Comparison of ENCODE assay signal across 16 cellular contexts in genomic region chr7:24700446-24701044, GRCh38. TPM values are rescaled to one million over a fixed set of nuclear protein-coding genes. Genes with fewer than 3 reads are reported as not detected.
DNase-seq lines count a peak whose midpoint lies in the region; ATAC-seq and TF ChIP-seq lines count a peak whose summit lies in the region.
"Had no signal": no experiment of that assay in that cellular context is flagged by ENCODE, and none has a peak within 500 bp of the region (broad histone marks: within the 10 kb centered on the region; RNA-seq: fewer than 3 reads in every experiment).

No MANE protein-coding gene starts in this region.

- no peak overlapping the region for H2BK5ac ChIP-seq in neuronal stem cell (ENCODE audit: low read length)

- H2BK15ac ChIP-seq in neuronal stem cell (ENCODE audit: low read length), result no peak overlapping the region

- ATAC-seq in gastroesophageal sphincter (no peak), HG03565 (IDR thresholded peaks at IDR 0.05; ENCODE audit: unreplicated experiment) (no peak)
- ATAC-seq: esophagus mucosa, left colon had no signal

- no peak overlapping the region for H2BK120ac ChIP-seq in neuronal stem cell (ENCODE audit: low read depth, low read length)

- no peak overlapping the region for H2AK5ac ChIP-seq in neuronal stem cell (ENCODE audit: low read depth, low read length)

- H2BK12ac ChIP-seq in neuronal stem cell (ENCODE audit: low read length), result no peak overlapping the region

- H3K4ac ChIP-seq in neuronal stem cell (ENCODE audit: low read length), result no peak overlapping the region

- no peaks in the 10 kb centered on the region for H3K79me1 ChIP-seq in neuronal stem cell (ENCODE audit: low read depth, low read length)

- no peak for TF ChIP-seq POLR2A in gastroesophageal sphincter (IDR thresholded peaks at IDR 0.05)

- no peak overlapping the region for H3K9ac ChIP-seq in skeletal muscle satellite cell (ENCODE audit: low read depth, low read length)
- no peak overlapping the region for H3K9ac ChIP-seq in neuronal stem cell (ENCODE audit: low read depth, low read length, poor library complexity)

- no peak overlapping the region for H4K8ac ChIP-seq in neuronal stem cell (ENCODE audit: low read depth, low read length)

- H3K4me3 ChIP-seq in skeletal muscle satellite cell (ENCODE audit: low read length) (no peak overlapping the region), gastroesophageal sphincter (no peak overlapping the region), neuronal stem cell (ENCODE audit: low read length in 2 of 2) (no peak overlapping the region)
- H3K4me3 ChIP-seq: right atrium auricular region had no signal

- H3K9me3 ChIP-seq in skeletal muscle satellite cell (replicated peaks; ENCODE audit: low read length) (no peaks in the 10 kb centered on the region), gastroesophageal sphincter (no peaks in the 10 kb centered on the region), neuronal stem cell (replicated peaks in 1 of 2; ENCODE audit: control insufficient read depth in 2 of 2, insufficient read depth in 1 of 2, low read depth in 1 of 2, low read length in 2 of 2) (no peaks in the 10 kb centered on the region)
- H3K9me3 ChIP-seq: right atrium auricular region had no signal

- H3K27me3 ChIP-seq in skeletal muscle satellite cell (ENCODE audit: control insufficient read depth, insufficient read depth, low read length), result no peaks in the 10 kb centered on the region
- H3K27me3 ChIP-seq in gastroesophageal sphincter, result no peaks in the 10 kb centered on the region
- H3K27me3 ChIP-seq in neuronal stem cell (ENCODE audit: control insufficient read depth in 3 of 3, insufficient read depth in 3 of 3, low read depth in 1 of 3, low read length in 3 of 3), result no peaks in the 10 kb centered on the region
- H3K27me3 ChIP-seq: right atrium auricular region had no signal

- H3K36me3 ChIP-seq in skeletal muscle satellite cell (ENCODE audit: insufficient read depth, low read length), result peaks cover 2% of the 10 kb centered on the region
- H3K36me3 ChIP-seq in gastroesophageal sphincter, result no peaks in the 10 kb centered on the region
- peaks cover 0 to 6% of the 10 kb centered on the region in 2 donors for H3K36me3 ChIP-seq in neuronal stem cell (replicated peaks in 1 of 2; ENCODE audit: control insufficient read depth in 2 of 2, insufficient read depth in 2 of 2, low read length in 2 of 2)
- H3K36me3 ChIP-seq: right atrium auricular region had no signal

- peak overlapping the region; percentile 71 for H3K4me2 ChIP-seq in skeletal muscle satellite cell (ENCODE audit: low read length)
- H3K4me2 ChIP-seq in neuronal stem cell (ENCODE audit: insufficient read depth, low read length, poor library complexity, severe bottlenecking), result no peak overlapping the region

- WGBS in gastroesophageal sphincter (ENCODE audit: low coverage in 1 of 2), 2 donors, result 51 to 73% methylated on average over 4 to 6 of the region's 6 CpGs
- no CpG with 5 or more reads among the region's 6 CpGs for WGBS in neuronal stem cell (ENCODE audit: extremely low coverage in 2 of 2, insufficient read length in 2 of 2, insufficient replicate concordance in 1 of 2), 2 donors

- TF ChIP-seq CTCF in gastroesophageal sphincter (IDR thresholded peaks at IDR 0.05), result no peak

- H3K27ac ChIP-seq in cingulate gyrus (ENCODE audit: low read depth, low read length) (peak overlapping the region; percentile 10), gastroesophageal sphincter (no peak overlapping the region), neuronal stem cell (replicated peaks; ENCODE audit: low read length) (no peak overlapping the region)
- H3K27ac ChIP-seq: right atrium auricular region had no signal

- no peak overlapping the region for H2AFZ ChIP-seq in neuronal stem cell (ENCODE audit: low read length)

- peaks cover 37% of the 10 kb centered on the region for H3K4me1 ChIP-seq in skeletal muscle satellite cell (ENCODE audit: control insufficient read depth, insufficient read depth, low read length)
- H3K4me1 ChIP-seq in gastroesophageal sphincter, result peaks cover 0 to 30% (median 0%) of the 10 kb centered on the region in 3 donors
- H3K4me1 ChIP-seq in neuronal stem cell (ENCODE audit: control insufficient read depth in 2 of 2, insufficient read depth in 1 of 2, low read depth in 1 of 2, low read length in 2 of 2), result peaks cover 11 to 12% of the 10 kb centered on the region in 2 donors

- no peak overlapping the region for H3K18ac ChIP-seq in neuronal stem cell (ENCODE audit: low read length)

- no peak overlapping the region for H4K91ac ChIP-seq in neuronal stem cell (ENCODE audit: low read depth, low read length, poor library complexity)

- TF ChIP-seq EP300 in gastroesophageal sphincter (IDR thresholded peaks at IDR 0.05), result no peak

- no peak overlapping the region for H3K14ac ChIP-seq in neuronal stem cell (ENCODE audit: low read length)

- H3K23ac ChIP-seq in neuronal stem cell (ENCODE audit: low read depth, low read length, poor library complexity), result no peak overlapping the region

- DNase-seq in DMS 273 (lab: John Stamatoyannopoulos, UW; ENCODE audit: unreplicated experiment) (peak; percentile 54), DMS 273 treated with DMSO at 0.1 percent for 48 hours (lab: John Stamatoyannopoulos, UW) (no peak), NCI-H69 (lab: John Stamatoyannopoulos, UW) (peak; percentile 14), neuronal stem cell (ENCODE audit: low spot score) (no peak)
- DNase-seq: activated naive CD8-positive, alpha-beta T cell treated with anti-CD3 and anti-CD28 coated beads for 36 hours; activated T-cell treated with anti-CD3 and anti-CD28 coated beads, Interleukin-2, amount 50 U/mL, for 24 hours; CD4-positive, alpha-beta T cell; GF-D8; left colon; stimulated activated CD4-positive, alpha-beta T cell treated with anti-CD3 and anti-CD28 coated beads, Interleukin-4, amount 100 ng/mL, for 1 hour had no signal

RNA-seq across cellular contexts. Expression of gene GSDME, which starts 56.7 kb away (rescaled TPM):
- 8.6 and 9.8 TPM in 2 replicates for total RNA-seq in skeletal muscle satellite cell (2012; rRNA removed)
- total RNA-seq in gastroesophageal sphincter, result 1 to 10 TPM; 6.4 to 9.8 (median 8.4) TPM
- polyA plus RNA-seq in neuronal stem cell (2013, experiment 1 of 2), result 15.1 TPM
- polyA plus RNA-seq in neuronal stem cell (2013, experiment 2 of 2), result 15.8 TPM

Comparison
In these comparisons a context has a peak if more than half of its experiments do, and no peak if none do; other contexts are left out.
1. DNase-seq: peak in DMS 273 (single experiment) and NCI-H69 (single experiment); none in DMS 273 treated with DMSO at 0.1 percent for 48 hours (single experiment) and neuronal stem cell (single experiment).